8 cellular contexts compared by ENCODE assay signal in genomic region chr4:93710101-93710846, GRCh38.
DNase-seq lines count a peak whose midpoint lies in the region; ATAC-seq lines count a peak whose summit lies in the region.

No MANE protein-coding gene starts in this region.

- H3K4me3 Mint-ChIP-seq in immature natural killer cell, result no peak overlapping the region

- DNase-seq in DMS 273 (lab: John Stamatoyannopoulos, UW; ENCODE audit: unreplicated experiment) (peak; percentile 55), HT-29 (ENCODE audit: low spot score) (peak; percentile 45), globus pallidus (ENCODE audit: low spot score) (peak; percentile 40), immature natural killer cell (no peak), NCI-H226 (no peak)
- DNase-seq in stimulated activated CD4-positive, alpha-beta T cell treated with anti-CD3 and anti-CD28 coated beads, Interleukin-4, amount 100 ng/mL, for 24 hours, result no peak
- no peak for DNase-seq in effector CD8-positive, alpha-beta T cell (lab: John Stamatoyannopoulos, UW)

- H3K9me3 Mint-ChIP-seq in immature natural killer cell, result peaks cover 18 to 40% (median 20%) of the 10 kb centered on the region in 6 donors

- ATAC-seq in GM21447 (IDR thresholded peaks at IDR 0.05; ENCODE audit: unreplicated experiment), result peak; percentile 76

- H3K27me3 Mint-ChIP-seq in immature natural killer cell (ENCODE audit: low read depth in 3 of 3), result peaks cover 0 to 5% (median 5%) of the 10 kb centered on the region in 3 donors

- no peak overlapping the region for H3K27ac Mint-ChIP-seq in immature natural killer cell

- H3K4me1 Mint-ChIP-seq in immature natural killer cell, result no peaks in the 10 kb centered on the region

- no peaks in the 10 kb centered on the region for H3K36me3 Mint-ChIP-seq in immature natural killer cell

Comparison
In these comparisons a context has a peak if more than half of its experiments do, and no peak if none do; other contexts are left out.
1. DNase-seq: peak in DMS 273 (single experiment), HT-29 (single experiment) and globus pallidus (single experiment); none in stimulated activated CD4-positive, alpha-beta T cell treated with anti-CD3 and anti-CD28 coated beads, Interleukin-4, amount 100 ng/mL, for 24 hours (single experiment), effector CD8-positive, alpha-beta T cell (single experiment), immature natural killer cell (0 of 3) and NCI-H226 (single experiment).